2 cellular contexts compared by ENCODE assay signal in the genomic region with DNA sequence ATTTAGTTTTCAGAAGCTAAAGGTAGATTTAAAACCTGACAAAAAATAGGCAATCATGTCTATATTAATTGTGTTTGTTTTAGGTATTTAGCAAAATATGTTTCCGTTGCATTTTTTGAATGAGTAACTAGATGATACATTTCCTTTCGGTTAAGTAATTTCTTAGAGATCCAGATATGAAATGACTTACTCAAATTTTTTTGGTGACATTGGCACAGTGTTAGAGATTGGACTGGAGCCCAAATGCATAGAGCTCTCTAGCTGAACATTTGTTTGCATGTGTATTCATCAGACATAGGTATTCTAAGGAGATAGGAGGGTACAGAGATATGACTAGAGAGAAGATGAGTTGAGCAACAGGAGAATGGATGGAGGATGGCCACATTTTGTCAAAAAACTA.
TF ChIP-seq lines count a peak whose summit lies in the region.

No MANE protein-coding gene starts in this region.

TF ChIP-seq in SK-N-SH, 30 proteins besides CTCF, POLR2A, EP300 and RAD21 (continued from another document):
- TF ChIP-seq RXRA (IDR thresholded peaks at IDR 0.05; ENCODE audit: borderline replicate concordance, low read depth) (no peak), MEF2A (IDR thresholded peaks at IDR 0.05; ENCODE audit: borderline replicate concordance, low read depth) (no peak), TAF1 (IDR thresholded peaks at IDR 0.05; ENCODE audit: borderline replicate concordance, low read depth, low read length) (no peak), NFIC (IDR thresholded peaks at IDR 0.05; ENCODE audit: borderline replicate concordance) (peak; percentile 69), ELF1 (IDR thresholded peaks at IDR 0.05) (no peak), FOSL2 (IDR thresholded peaks at IDR 0.05; ENCODE audit: borderline replicate concordance, low read depth) (peak; percentile 17; the same call in 1 of the 2 replicates), JUND (IDR thresholded peaks at IDR 0.05) (0 out of 2 replicates have a peak, but pooled peaks have one; percentile 14), SIN3A (IDR thresholded peaks at IDR 0.05; ENCODE audit: borderline replicate concordance, low read depth, low read length) (no peak), TCF12 (IDR thresholded peaks at IDR 0.05) (peak; percentile 26; the same call in 1 of the 2 replicates), YY1 (IDR thresholded peaks at IDR 0.05; ENCODE audit: low read depth) (no peak)
- TF ChIP-seq, protein P1, sequence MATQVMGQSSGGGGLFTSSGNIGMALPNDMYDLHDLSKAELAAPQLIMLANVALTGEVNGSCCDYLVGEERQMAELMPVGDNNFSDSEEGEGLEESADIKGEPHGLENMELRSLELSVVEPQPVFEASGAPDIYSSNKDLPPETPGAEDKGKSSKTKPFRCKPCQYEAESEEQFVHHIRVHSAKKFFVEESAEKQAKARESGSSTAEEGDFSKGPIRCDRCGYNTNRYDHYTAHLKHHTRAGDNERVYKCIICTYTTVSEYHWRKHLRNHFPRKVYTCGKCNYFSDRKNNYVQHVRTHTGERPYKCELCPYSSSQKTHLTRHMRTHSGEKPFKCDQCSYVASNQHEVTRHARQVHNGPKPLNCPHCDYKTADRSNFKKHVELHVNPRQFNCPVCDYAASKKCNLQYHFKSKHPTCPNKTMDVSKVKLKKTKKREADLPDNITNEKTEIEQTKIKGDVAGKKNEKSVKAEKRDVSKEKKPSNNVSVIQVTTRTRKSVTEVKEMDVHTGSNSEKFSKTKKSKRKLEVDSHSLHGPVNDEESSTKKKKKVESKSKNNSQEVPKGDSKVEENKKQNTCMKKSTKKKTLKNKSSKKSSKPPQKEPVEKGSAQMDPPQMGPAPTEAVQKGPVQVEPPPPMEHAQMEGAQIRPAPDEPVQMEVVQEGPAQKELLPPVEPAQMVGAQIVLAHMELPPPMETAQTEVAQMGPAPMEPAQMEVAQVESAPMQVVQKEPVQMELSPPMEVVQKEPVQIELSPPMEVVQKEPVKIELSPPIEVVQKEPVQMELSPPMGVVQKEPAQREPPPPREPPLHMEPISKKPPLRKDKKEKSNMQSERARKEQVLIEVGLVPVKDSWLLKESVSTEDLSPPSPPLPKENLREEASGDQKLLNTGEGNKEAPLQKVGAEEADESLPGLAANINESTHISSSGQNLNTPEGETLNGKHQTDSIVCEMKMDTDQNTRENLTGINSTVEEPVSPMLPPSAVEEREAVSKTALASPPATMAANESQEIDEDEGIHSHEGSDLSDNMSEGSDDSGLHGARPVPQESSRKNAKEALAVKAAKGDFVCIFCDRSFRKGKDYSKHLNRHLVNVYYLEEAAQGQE (IDR thresholded peaks at IDR 0.05; ENCODE audit: low read depth, low read length), result no peak

TF ChIP-seq in SK-N-SH treated with all-trans-retinoic acid at 6 μM for 48 hours, 23 proteins besides CTCF, POLR2A, EP300 and RAD21 (continued from another document):
- TF ChIP-seq ISL1 (CRISPR knock-in tag; IDR thresholded peaks at IDR 0.05) (no peak), ARNTL (CRISPR knock-in tag; IDR thresholded peaks at IDR 0.05; ENCODE audit: borderline replicate concordance, low read depth) (no peak)
- TF ChIP-seq, protein P2, sequence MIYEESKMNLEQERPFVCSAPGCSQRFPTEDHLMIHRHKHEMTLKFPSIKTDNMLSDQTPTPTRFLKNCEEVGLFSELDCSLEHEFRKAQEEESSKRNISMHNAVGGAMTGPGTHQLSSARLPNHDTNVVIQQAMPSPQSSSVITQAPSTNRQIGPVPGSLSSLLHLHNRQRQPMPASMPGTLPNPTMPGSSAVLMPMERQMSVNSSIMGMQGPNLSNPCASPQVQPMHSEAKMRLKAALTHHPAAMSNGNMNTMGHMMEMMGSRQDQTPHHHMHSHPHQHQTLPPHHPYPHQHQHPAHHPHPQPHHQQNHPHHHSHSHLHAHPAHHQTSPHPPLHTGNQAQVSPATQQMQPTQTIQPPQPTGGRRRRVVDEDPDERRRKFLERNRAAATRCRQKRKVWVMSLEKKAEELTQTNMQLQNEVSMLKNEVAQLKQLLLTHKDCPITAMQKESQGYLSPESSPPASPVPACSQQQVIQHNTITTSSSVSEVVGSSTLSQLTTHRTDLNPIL (CRISPR knock-in tag; IDR thresholded peaks at IDR 0.05; ENCODE audit: low read depth), result no peak
